ENCODE assay signal across 8 cellular contexts in genomic region chr12:106245767-106246166, GRCh38. TPM values are rescaled to one million over a fixed set of nuclear protein-coding genes. Genes with fewer than 3 reads are reported as not detected.
DNase-seq lines count a peak whose midpoint lies in the region; ATAC-seq and TF ChIP-seq lines count a peak whose summit lies in the region.

No MANE protein-coding gene starts in this region.

- POLR2A ChIA-PET in Panc1 (lab: Charles Lee): interaction anchor here (0.7 kb wide), 2 partner anchors 9 to 880 kb away, joined by 6 to 11 read pairs; no protein-coding TSS in a partner anchor

- H3K4me1 ChIP-seq in Panc1 (ENCODE audit: control insufficient read depth, insufficient read depth, low read length): peaks cover 4% of the 10 kb centered on the region; the same call in 1 of the 2 replicates
- peaks cover 18% of the 10 kb centered on the region for H3K4me1 ChIP-seq in rectal smooth muscle tissue (ENCODE audit: control insufficient read depth, insufficient read depth, low read length)

- TF ChIP-seq CTCF in Panc1 (IDR thresholded peaks at IDR 0.05) (no peak), fibroblast of the aortic adventitia (IDR thresholded peaks at IDR 0.05; ENCODE audit: insufficient read depth, low read length) (no peak)

- intact Hi-C loops in Panc1 (cut with micrococcal nuclease; ENCODE audit: unreplicated experiment): loop anchor here (5.0 kb wide), 2 partner anchors 108 to 163 kb away; partner anchors contain the start of gene NUAK1

- no peak for ATAC-seq in Panc1

- H3K4me3 ChIP-seq in Panc1 (ENCODE audit: low read depth in 2 of 2, low read length in 2 of 2) (peak overlapping the region; percentile 63 to 74), fibroblast of the aortic adventitia (ENCODE audit: low read depth, low read length) (peak overlapping the region; percentile 83), rectal smooth muscle tissue (ENCODE audit: low read length) (peak overlapping the region; percentile 52)

- CTCF ChIA-PET in Panc1 (lab: Charles Lee): no interaction called here

- TSS peak; percentile 77 for BruUV-seq in Panc1 (replicated peaks; lab: Mats Ljungman, UMichigan)

- no peaks in the 10 kb centered on the region for H3K9me3 ChIP-seq in Panc1 (ENCODE audit: control insufficient read depth, insufficient read depth, low read depth, low read length)

- in situ Hi-C loops in Panc1 (cut with HindIII; ENCODE audit: low pct_unique_long_range_greater_than_20kb, low sequenced_read_pairs): no loop called here

- DNase-seq in ELF-1 (ENCODE audit: low read depth, low spot score) (peak; percentile 44), Panc1 (ENCODE audit: low read depth, low spot score) (no peak), fibroblast of the aortic adventitia (ENCODE audit: low read depth) (peak; percentile 86), COLO668 (lab: John Stamatoyannopoulos, UW; ENCODE audit: unreplicated experiment) (no peak), COR-L47 (lab: John Stamatoyannopoulos, UW) (no peak), NCI-H187 (lab: John Stamatoyannopoulos, UW) (no peak), NCI-H526 treated with DMSO at 0.1 percent for 48 hours (lab: John Stamatoyannopoulos, UW) (no peak)

- H3K27me3 ChIP-seq in Panc1 (ENCODE audit: control insufficient read depth, insufficient read depth, low read length) (no peaks in the 10 kb centered on the region), rectal smooth muscle tissue (ENCODE audit: control insufficient read depth, insufficient read depth, low read length) (no peaks in the 10 kb centered on the region)

- H3K9ac ChIP-seq in rectal smooth muscle tissue (ENCODE audit: low read length): no peak overlapping the region

- H3K36me3 ChIP-seq in Panc1 (ENCODE audit: control insufficient read depth, insufficient read depth, low read length): no peaks in the 10 kb centered on the region
- peaks cover 2% of the 10 kb centered on the region for H3K36me3 ChIP-seq in rectal smooth muscle tissue (ENCODE audit: control insufficient read depth, insufficient read depth, low read length)

- H3K27ac ChIP-seq in Panc1 (ENCODE audit: low read length): peak overlapping the region; percentile 49
- peak overlapping the region; percentile 44 for H3K27ac ChIP-seq in rectal smooth muscle tissue (ENCODE audit: low read depth, low read length)

RNA-seq across cellular contexts. Expression of gene CKAP4, which starts 2.1 kb away (rescaled TPM):
- total RNA-seq in Panc1 (2021; ENCODE audit: unreplicated experiment) (95.9 TPM), fibroblast of the aortic adventitia (ENCODE audit: low replicate concordance) (162 and 217 TPM in 2 replicates)
- polyA plus RNA-seq in Panc1 (2012; ENCODE audit: insufficient read length): 100 TPM

RNA-seq across cellular contexts. Expression of gene TCP11L2, which starts 56.8 kb away (rescaled TPM):
- 3.5 TPM for total RNA-seq in Panc1 (2021; ENCODE audit: unreplicated experiment)
- 3.0 TPM for polyA plus RNA-seq in Panc1 (2012; ENCODE audit: insufficient read length)
- 36.1 and 42.4 TPM in 2 replicates for total RNA-seq in fibroblast of the aortic adventitia (ENCODE audit: low replicate concordance)

Comparison
In these comparisons a context has a peak if more than half of its experiments do, and no peak if none do; other contexts are left out.
1. DNase-seq: peak in ELF-1 (single experiment) and fibroblast of the aortic adventitia (single experiment); none in Panc1 (single experiment), COLO668 (single experiment), COR-L47 (single experiment), NCI-H187 (0 of 2) and NCI-H526 treated with DMSO at 0.1 percent for 48 hours (single experiment).
2. Peak in every context shown above with its lines, with median percentiles within 50 percentile points of each other: H3K4me3 ChIP-seq.